ENCODE assay signal across 10 cellular contexts in the genomic region with DNA sequence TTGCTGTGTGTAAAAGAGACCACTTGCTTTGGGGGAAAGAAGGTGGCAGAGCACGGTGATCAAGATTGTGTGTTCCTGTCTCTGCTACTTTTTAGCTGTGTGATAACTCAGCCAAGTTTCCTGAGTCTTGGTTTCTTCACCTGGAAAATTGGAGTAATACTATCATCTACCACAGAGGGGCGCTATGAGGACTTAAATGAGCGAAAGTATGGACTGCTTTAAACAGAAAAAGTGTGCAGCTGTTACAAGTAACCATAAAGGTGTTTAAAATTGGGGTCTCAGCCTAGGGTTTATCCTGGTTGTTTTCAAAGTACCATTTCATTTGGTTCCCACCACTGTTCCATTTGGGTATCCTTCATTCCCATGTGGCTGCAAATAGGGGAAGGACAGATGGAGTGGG.
DNase-seq lines count a peak whose midpoint lies in the region; ATAC-seq, FAIRE-seq and TF ChIP-seq lines count a peak whose summit lies in the region.
"Had no signal": no experiment of that assay in that cellular context is flagged by ENCODE, and none has a peak within 500 bp of the region (broad histone marks: within the 10 kb centered on the region; RNA-seq: fewer than 3 reads in every experiment).

No MANE protein-coding gene starts in this region.

- no peak overlapping the region for H3K27ac Mint-ChIP-seq in T-helper 2 cell treated with Interferon-gamma antibody and Interleukin-4, amounts not matched to agents 5 μg/mL and 100 μg/mL, for 36 hours

- RAD21 ChIA-PET in GM12878 (lab: Charles Lee; ENCODE audit: unreplicated experiment): interaction anchor here (1.0 to 1.4 kb wide), 3 partner anchors 22 to 449 kb away, joined by 3 to 5 read pairs (median 4); no protein-coding TSS in a partner anchor

- H3K27me3 ChIP-seq in GM12878 (replicated peaks in 1 of 2; ENCODE audit: control insufficient read depth in 2 of 2, insufficient read depth in 2 of 2, low read length in 1 of 2): peaks cover 0 to 2% of the 10 kb centered on the region in 2 experiments; a peak in 2 of 4 replicates
- H3K27me3 ChIP-seq: body of pancreas had no signal

- CTCF ChIA-PET in GM12878 (lab: Yijun Ruan, JAX): interaction anchor here (0.5 to 3.9 kb wide), 11 partner anchors 71 to 1030 kb away, joined by 3 to 18 read pairs (median 3); a partner anchor contains a TSS

- FAIRE-seq in GM12878 (lab: Jason Lieb, UNC): no peak
- FAIRE-seq: A549 had no signal

- TF ChIP-seq POLR2A in GM12878 (IDR thresholded peaks at IDR 0.05; ENCODE audit: low read depth, low read length): no peak

- no peak overlapping the region for H2AFZ ChIP-seq in GM12878 (ENCODE audit: control insufficient read depth, low read depth, low read length)

- no peak for TF ChIP-seq EP300 in GM12878 (IDR thresholded peaks at IDR 0.05; ENCODE audit: borderline replicate concordance in 1 of 2, control insufficient read depth in 1 of 2, low read depth in 2 of 2, low read length in 2 of 2)

- no peaks in the 10 kb centered on the region for H3K36me3 ChIP-seq in GM12878 (ENCODE audit: control insufficient read depth in 2 of 2, insufficient read depth in 2 of 2, low read length in 1 of 2)

- H3K4me3 ChIP-seq in Jurkat, Clone E6-1 (ENCODE audit: low read length): no peak overlapping the region
- H3K4me3 ChIP-seq in GM12878: no peak overlapping the region
- H3K4me3 ChIP-seq: A549, body of pancreas had no signal

- no peaks in the 10 kb centered on the region for H3K4me1 ChIP-seq in GM12878 (ENCODE audit: control insufficient read depth, insufficient read depth, low read length)
- H3K4me1 ChIP-seq: A549, body of pancreas had no signal

- DNase-seq in DMS53 (lab: John Stamatoyannopoulos, UW) (peak; percentile 42), DMS53 treated with DMSO at 0.1 percent for 48 hours (lab: John Stamatoyannopoulos, UW; ENCODE audit: unreplicated experiment) (no peak), GM12878 (ENCODE audit: low read depth, low spot score) (no peak), lung microvascular endothelial cell (ENCODE audit: low read depth in 2 of 2) (peak; percentile 41 to 44)
- peak; percentile 24 for DNase-seq in Jurkat, Clone E6-1 (ENCODE audit: low read depth, low spot score)
- DNase-seq in T-helper 2 cell treated with Interferon-gamma antibody and Interleukin-4, amounts not matched to agents 5 μg/mL and 100 μg/mL, for 36 hours (ENCODE audit: low spot score): no peak
- DNase-seq in stimulated activated CD4-positive, alpha-beta T cell treated with anti-CD3 and anti-CD28 coated beads, Interleukin-12 subunit alpha, Interleukin-12 subunit beta, amount 100 ng/mL, for 4 hours: no peak
- DNase-seq: body of pancreas had no signal

- peak; percentile 67 for TF ChIP-seq RAD21 in GM12878 (IDR thresholded peaks at IDR 0.05; ENCODE audit: insufficient read depth, low read depth, low read length)

- WGBS in GM12878 (ENCODE audit: insufficient coverage, insufficient replicate concordance, low lambda C conversion rate, missing lambda C conversion rate): 2% methylated on average over 3 of the region's 3 CpGs

- no peaks in the 10 kb centered on the region for H3K9me3 Mint-ChIP-seq in T-helper 2 cell treated with Interferon-gamma antibody and Interleukin-4, amounts not matched to agents 5 μg/mL and 100 μg/mL, for 36 hours

- no peaks in the 10 kb centered on the region for H4K20me1 ChIP-seq in GM12878 (ENCODE audit: control insufficient read depth, insufficient read depth)

- no peaks in the 10 kb centered on the region for H3K79me2 ChIP-seq in GM12878 (ENCODE audit: control insufficient read depth, insufficient read depth, low read length)

- TF ChIP-seq CTCF in GM12878 (IDR thresholded peaks at IDR 0.05 in 2 of 3, conservative IDR thresholded peaks at IDR 0.05 in 1 of 3; ENCODE audit: control insufficient read depth in 2 of 3, extremely low read depth in 1 of 3, insufficient read depth in 1 of 3, low read depth in 3 of 3, low read length in 3 of 3): peak; percentile 41 to 53 (median 52); a peak in 5 of 6 replicates

- no peak overlapping the region for H3K9ac ChIP-seq in GM12878 (ENCODE audit: control insufficient read depth, insufficient read depth, low read length)

- SMC1A ChIA-PET in GM12878 (lab: Charles Lee; ENCODE audit: uncharacterized antibody, unreplicated experiment): interaction anchor here (0.9 to 2.3 kb wide), 3 partner anchors 394 to 458 kb away, joined by 3 to 6 read pairs (median 4); no protein-coding TSS in a partner anchor

- H3K27me3 Mint-ChIP-seq in T-helper 2 cell treated with Interferon-gamma antibody and Interleukin-4, amounts not matched to agents 5 μg/mL and 100 μg/mL, for 36 hours (ENCODE audit: low read depth): no peaks in the 10 kb centered on the region

- H3K9me3 ChIP-seq in GM12878 (replicated peaks; ENCODE audit: control insufficient read depth, insufficient read depth, low read length): no peaks in the 10 kb centered on the region
- H3K9me3 ChIP-seq: A549, body of pancreas had no signal

- in situ Hi-C loops in GM12878 (cut with MboI): no loop called here

- H3K4me1 Mint-ChIP-seq in T-helper 2 cell treated with Interferon-gamma antibody and Interleukin-4, amounts not matched to agents 5 μg/mL and 100 μg/mL, for 36 hours (ENCODE audit: low read depth): no peaks in the 10 kb centered on the region

- no peaks in the 10 kb centered on the region for H3K36me3 Mint-ChIP-seq in T-helper 2 cell treated with Interferon-gamma antibody and Interleukin-4, amounts not matched to agents 5 μg/mL and 100 μg/mL, for 36 hours (ENCODE audit: low read depth)

- no peak overlapping the region for H3K27ac ChIP-seq in GM12878 (ENCODE audit: control insufficient read depth, insufficient read depth)
- H3K27ac ChIP-seq: A549, body of pancreas had no signal

- intact Hi-C loops in GM12878 (cut with micrococcal nuclease; ENCODE audit: unreplicated experiment): loop anchor here (2.0 kb wide), 1 partner anchor 394 kb away; no protein-coding TSS in a partner anchor

- BruUV-seq in GM12878 (replicated peaks; lab: Mats Ljungman, UMichigan): no TSS peak

- POLR2A ChIA-PET in GM12878 (lab: Charles Lee): no interaction called here

- no peak for ATAC-seq in GM12878
- no peak for ATAC-seq in GM21447 (IDR thresholded peaks at IDR 0.05; ENCODE audit: unreplicated experiment)
- ATAC-seq: A549, body of pancreas had no signal

- H3K4me2 ChIP-seq in GM12878 (ENCODE audit: control insufficient read depth, insufficient read depth): no peak overlapping the region
- H3K4me2 ChIP-seq: A549 had no signal

- H3K4me3 Mint-ChIP-seq in T-helper 2 cell treated with Interferon-gamma antibody and Interleukin-4, amounts not matched to agents 5 μg/mL and 100 μg/mL, for 36 hours: no peak overlapping the region

TF ChIP-seq in GM12878, 131 proteins besides CTCF, POLR2A, EP300 and RAD21:
- TF ChIP-seq, protein P1, sequence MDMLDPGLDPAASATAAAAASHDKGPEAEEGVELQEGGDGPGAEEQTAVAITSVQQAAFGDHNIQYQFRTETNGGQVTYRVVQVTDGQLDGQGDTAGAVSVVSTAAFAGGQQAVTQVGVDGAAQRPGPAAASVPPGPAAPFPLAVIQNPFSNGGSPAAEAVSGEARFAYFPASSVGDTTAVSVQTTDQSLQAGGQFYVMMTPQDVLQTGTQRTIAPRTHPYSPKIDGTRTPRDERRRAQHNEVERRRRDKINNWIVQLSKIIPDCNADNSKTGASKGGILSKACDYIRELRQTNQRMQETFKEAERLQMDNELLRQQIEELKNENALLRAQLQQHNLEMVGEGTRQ (IDR thresholded peaks at IDR 0.05; ENCODE audit: borderline replicate concordance, low read depth, low read length): no peak
- TF ChIP-seq ZNF207 (IDR thresholded peaks at IDR 0.05; ENCODE audit: borderline replicate concordance) (no peak), SMC3 (IDR thresholded peaks at IDR 0.05; ENCODE audit: borderline replicate concordance, low read length) (peak; percentile 44; the same call in 1 of the 2 replicates), HDAC2 (IDR thresholded peaks at IDR 0.05) (no peak)
TF ChIP-seq in GM12878: peak in this region for 1.

Comparison
In these comparisons a context has a peak if more than half of its experiments do, and no peak if none do; other contexts are left out.
1. DNase-seq: peak in DMS53 (single experiment), Jurkat, Clone E6-1 (single experiment) and lung microvascular endothelial cell (2 of 2); none in DMS53 treated with DMSO at 0.1 percent for 48 hours (single experiment), GM12878 (single experiment), T-helper 2 cell treated with Interferon-gamma antibody and Interleukin-4, amounts not matched to agents 5 μg/mL and 100 μg/mL, for 36 hours (single experiment) and stimulated activated CD4-positive, alpha-beta T cell treated with anti-CD3 and anti-CD28 coated beads, Interleukin-12 subunit alpha, Interleukin-12 subunit beta, amount 100 ng/mL, for 4 hours (single experiment).